ENCODE assay signal across 30 cellular contexts in the genomic region with DNA sequence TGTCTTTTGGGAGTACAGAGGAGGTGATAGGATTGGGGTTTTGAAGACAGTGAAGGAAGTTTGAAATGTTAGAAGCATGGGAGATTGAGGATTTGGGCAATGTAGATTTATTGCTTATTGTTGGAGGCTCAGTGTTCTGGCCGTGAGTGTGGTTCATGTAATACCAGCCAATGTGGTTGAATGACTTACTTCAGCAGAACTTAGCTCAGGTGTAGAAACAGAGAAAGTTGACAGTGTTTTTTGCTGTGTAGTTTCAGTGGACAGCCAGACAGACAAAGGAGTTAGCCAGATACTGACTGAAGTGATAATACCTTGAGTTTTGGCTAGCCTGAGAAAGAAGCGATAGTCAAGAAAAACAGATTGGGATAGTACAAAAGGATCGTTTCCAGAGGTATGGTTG.
"Had no signal": no experiment of that assay in that cellular context is flagged by ENCODE, and none has a peak within 500 bp of the region (broad histone marks: within the 10 kb centered on the region; RNA-seq: fewer than 3 reads in every experiment).

No MANE protein-coding gene starts in this region.

- ATAC-seq: activated CD8-positive, alpha-beta memory T cell treated with anti-CD3 and anti-CD28 coated beads, Interleukin-2, amount 10 ng/mL, durations not matched to agents 7 days and 5 days; activated CD8-positive, alpha-beta T cell treated with anti-CD3 and anti-CD28 coated beads, Interleukin-2, amount 10 ng/mL, durations not matched to agents 7 days and 5 days; activated naive CD8-positive, alpha-beta T cell treated with anti-CD3 and anti-CD28 coated beads, Interleukin-2, amount 50 U/mL, for 24 hours had no signal

- H3K4me1 ChIP-seq: ascending aorta had no signal

- DNase-seq: activated B cell treated with CpG ODN at 0.5 μM for 24 hours; activated CD4-positive, alpha-beta memory T cell treated with anti-CD3 and anti-CD28 coated beads, Interleukin-2, amount 10 ng/mL, durations not matched to agents 7 days and 5 days; activated CD4-positive, alpha-beta T cell treated with anti-CD3 and anti-CD28 coated beads for 4 hours; activated CD4-positive, alpha-beta T cell treated with anti-CD3 and anti-CD28 coated beads, Interleukin-2, amount 10 ng/mL, durations not matched to agents 24 days and 14 days; activated CD4-positive, alpha-beta T cell treated with anti-CD3 and anti-CD28 coated beads, Interleukin-2, amount 50 U/mL, for 1 hour; activated CD4-positive, alpha-beta T cell treated with anti-CD3 and anti-CD28 coated beads, Interleukin-2, amount 50 U/mL, for 48 hours; activated CD4-positive, CD25-positive, alpha-beta regulatory T cell treated with anti-CD3 and anti-CD28 coated beads, Interleukin-2, amount 50 U/mL, for 72 hours; activated CD8-positive, alpha-beta memory T cell treated with anti-CD3 and anti-CD28 coated beads for 24 hours; activated CD8-positive, alpha-beta memory T cell treated with anti-CD3 and anti-CD28 coated beads, Interleukin-2, amount 10 ng/mL, durations not matched to agents 7 days and 5 days; activated CD8-positive, alpha-beta memory T cell treated with anti-CD3 and anti-CD28 coated beads, Interleukin-2, amount 50 U/mL, for 48 hours; activated CD8-positive, alpha-beta T cell treated with anti-CD3 and anti-CD28 coated beads, Interleukin-2, amount 10 ng/mL, durations not matched to agents 7 days and 5 days; activated effector memory CD4-positive, alpha-beta T cell treated with Interleukin-2 at 50 U/mL for 16 hours; activated gamma-delta T cell; activated naive CD4-positive, alpha-beta T cell treated with anti-CD3 and anti-CD28 coated beads, Interleukin-2, amount 10 ng/mL, durations not matched to agents 7 days and 5 days; activated naive CD4-positive, alpha-beta T cell treated with Interleukin-2 at 50 U/mL for 16 hours; activated naive CD8-positive, alpha-beta T cell treated with anti-CD3 and anti-CD28 coated beads, Interleukin-2, amount 10 ng/mL, durations not matched to agents 7 days and 5 days; activated naive CD8-positive, alpha-beta T cell treated with anti-CD3 and anti-CD28 coated beads, Interleukin-2, amount 50 U/mL, for 24 hours; activated T-cell treated with anti-CD3 and anti-CD28 coated beads, Interleukin-2, amount 50 U/mL, for 24 hours; amygdala; anterior cingulate cortex; caudate nucleus; cerebellar nuclear complex; T-helper 1 cell; T-helper 2 cell; T-helper 9 cell had no signal

- H3K36me3 ChIP-seq: ascending aorta, cardiac muscle cell had no signal

- H3K27ac ChIP-seq: ascending aorta, cardiac muscle cell, VCaP had no signal

- H3K9me3 ChIP-seq: ascending aorta had no signal

- H3K4me3 ChIP-seq: ascending aorta, cardiac muscle cell had no signal

- H3K27me3 ChIP-seq: ascending aorta, cardiac muscle cell had no signal

- FAIRE-seq: bronchial epithelial cell, TTC549 had no signal
